ENCODE assay signal across 18 cellular contexts in the genomic region with DNA sequence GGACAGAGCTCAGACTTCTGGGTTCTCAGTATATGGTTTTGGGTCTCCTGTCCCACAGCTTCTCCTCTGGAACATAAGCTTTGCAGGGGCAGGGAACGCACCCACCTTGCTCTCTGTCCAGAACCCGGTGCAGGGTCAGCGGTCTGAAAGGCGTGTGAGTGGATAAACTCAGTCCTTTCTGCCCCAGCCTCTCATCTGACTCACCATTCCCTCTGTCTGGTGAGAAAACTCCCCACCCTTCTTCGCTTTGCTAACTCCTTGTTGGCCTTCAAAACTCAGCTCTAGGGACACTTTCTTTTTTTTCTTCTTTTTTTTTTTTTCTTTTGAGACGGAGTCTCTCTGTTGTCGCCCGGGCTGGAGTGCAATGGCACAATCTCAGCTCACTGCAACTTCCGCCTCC.
"Had no signal": no experiment of that assay in that cellular context is flagged by ENCODE, and none has a peak within 500 bp of the region (broad histone marks: within the 10 kb centered on the region; RNA-seq: fewer than 3 reads in every experiment).

No MANE protein-coding gene starts in this region.

- H3K4me1 ChIP-seq: colonic mucosa, heart left ventricle had no signal

- H3K4me3 ChIP-seq: colonic mucosa, heart left ventricle, skin epidermis, stomach, thoracic aorta, transverse colon had no signal

- H3K9me3 ChIP-seq: colonic mucosa, thoracic aorta, transverse colon had no signal

- H3K27me3 ChIP-seq: colonic mucosa had no signal

- ATAC-seq: heart left ventricle; naive thymus-derived CD4-positive, alpha-beta T cell; sciatic nerve; stimulated activated naive B cell treated with anti-CD40 and anti-IgM and Interleukin-4, amounts not matched to agents 10 μg/mL and 1 μg/mL and 100 μg/mL, for 72 hours had no signal

- DNase-seq: colonic mucosa; dermis blood vessel endothelial cell; endodermal cell; erythroblast; foreskin melanocyte; heart left ventricle; hippocampal formation; naive thymus-derived CD4-positive, alpha-beta T cell; nephron progenitor cell; stimulated activated CD4-positive, alpha-beta T cell treated with anti-CD3 and anti-CD28 coated beads, Interleukin-2, amount 100 ng/mL, for 24 hours; stimulated activated CD4-positive, alpha-beta T cell treated with anti-CD3 and anti-CD28 coated beads, Interleukin-4, amount 100 ng/mL, for 4 hours; stimulated activated naive B cell treated with anti-CD40 and anti-IgM and Interleukin-4, amounts not matched to agents 10 μg/mL and 1 μg/mL and 100 μg/mL, for 72 hours; stomach; substantia nigra; transverse colon had no signal

- H3K36me3 ChIP-seq: colonic mucosa, heart left ventricle, stomach, thoracic aorta, transverse colon had no signal

- H3K27ac ChIP-seq: colonic mucosa, heart left ventricle, skin epidermis, stomach, thoracic aorta, transverse colon had no signal
